ENCODE assay signal across 8 cellular contexts in the genomic region with DNA sequence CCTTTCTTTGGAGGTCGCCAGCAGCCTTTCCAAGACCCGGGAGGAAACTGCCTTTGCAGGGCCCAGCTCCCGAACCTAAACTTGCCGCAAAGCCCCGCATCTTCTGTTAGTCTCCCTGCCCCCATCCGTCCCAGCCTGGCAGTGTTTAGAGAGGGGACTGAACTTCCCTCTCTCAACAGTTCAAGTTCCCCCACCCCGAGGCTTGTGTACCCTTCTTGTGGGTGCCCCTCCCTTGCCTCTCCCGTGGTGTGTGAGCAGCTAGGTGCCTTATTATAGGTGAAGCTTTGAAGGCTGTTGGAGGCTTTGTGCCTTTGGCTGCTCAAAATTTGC. TPM values are rescaled to one million over a fixed set of nuclear protein-coding genes. Genes with fewer than 3 reads are reported as not detected.
DNase-seq lines count a peak whose midpoint lies in the region; ATAC-seq and TF ChIP-seq lines count a peak whose summit lies in the region.

No MANE protein-coding gene starts in this region.

- TF ChIP-seq POLR2A in stomach (IDR thresholded peaks at IDR 0.05): no peak

- peaks cover 3% of the 10 kb centered on the region for H3K9me3 Mint-ChIP-seq in activated naive CD4-positive, alpha-beta T cell treated with anti-CD3 and anti-CD28 coated beads, Interleukin-2, amount 10 ng/mL, durations not matched to agents 7 days and 5 days
- no peaks in the 10 kb centered on the region for H3K9me3 Mint-ChIP-seq in immature natural killer cell

- H3K27ac ChIP-seq in A673 (ENCODE audit: low read depth, low read length, poor library complexity, severe bottlenecking) (peak overlapping the region; percentile 85), stomach (peak overlapping the region; percentile 86 to 93 (median 88))

- ATAC-seq in HG02623 (IDR thresholded peaks at IDR 0.05; ENCODE audit: unreplicated experiment) (peak; percentile 5), HG03280 (IDR thresholded peaks at IDR 0.05; ENCODE audit: unreplicated experiment) (no peak), HG02642 (IDR thresholded peaks at IDR 0.05; ENCODE audit: poor library complexity, unreplicated experiment) (no peak)

- 0 to 5% (median 1%) methylated on average over 7 to 8 of the region's 8 CpGs for WGBS in stomach, 5 donors

- intact Hi-C loops in A673 (cut with micrococcal nuclease; ENCODE audit: unreplicated experiment) (loop anchor here (10.0 kb wide), 1 partner anchor 212 kb away; a partner anchor contains a TSS), stomach (cut with DNase I; ENCODE audit: low total_unique reads) (no loop called here)

- CTCF ChIA-PET in A673 (lab: Charles Lee): interaction anchor here (0.6 to 1.2 kb wide), 3 partner anchors 8 to 479 kb away, joined by 3 to 4 read pairs (median 3); no protein-coding TSS in a partner anchor
- CTCF ChIA-PET in activated naive CD4-positive, alpha-beta T cell treated with anti-CD3 and anti-CD28 coated beads, Interleukin-2, amount 10 ng/mL, durations not matched to agents 7 days and 5 days (lab: Charles Lee): interaction anchor here (0.7 to 13.7 kb wide), 8 partner anchors 25 to 479 kb away, joined by 3 to 96 read pairs (median 4); no protein-coding TSS in a partner anchor

- no peaks in the 10 kb centered on the region for H3K27me3 ChIP-seq in A673 (replicated peaks; ENCODE audit: insufficient read depth, low read depth, low read length, poor library complexity)
- H3K27me3 ChIP-seq in stomach: peaks cover 0 to 27% (median 0%) of the 10 kb centered on the region in 3 donors

- H3K36me3 Mint-ChIP-seq in activated naive CD4-positive, alpha-beta T cell treated with anti-CD3 and anti-CD28 coated beads, Interleukin-2, amount 10 ng/mL, durations not matched to agents 7 days and 5 days: peaks cover 40% of the 10 kb centered on the region
- peaks cover 5 to 7% (median 7%) of the 10 kb centered on the region in 3 donors for H3K36me3 Mint-ChIP-seq in immature natural killer cell

- H3K4me1 ChIP-seq in A673 (ENCODE audit: insufficient read depth, low read length, poor library complexity, severe bottlenecking) (peaks cover 14% of the 10 kb centered on the region), stomach (peaks cover 25 to 63% (median 46%) of the 10 kb centered on the region in 4 donors)

- POLR2A ChIA-PET in A673 (lab: Charles Lee; ENCODE audit: low non-redundant PET): no interaction called here

- TF ChIP-seq CTCF in A673 (conservative IDR thresholded peaks at IDR 0.05; ENCODE audit: low read depth, low read length): no peak
- no peak for TF ChIP-seq CTCF in stomach (IDR thresholded peaks at IDR 0.05)

- no peak for TF ChIP-seq EP300 in stomach (IDR thresholded peaks at IDR 0.05)

- H3K27ac Mint-ChIP-seq in activated naive CD4-positive, alpha-beta T cell treated with anti-CD3 and anti-CD28 coated beads, Interleukin-2, amount 10 ng/mL, durations not matched to agents 7 days and 5 days: peak overlapping the region; percentile 97
- H3K27ac Mint-ChIP-seq in immature natural killer cell: peak overlapping the region; percentile 73 to 97 (median 90)

- peaks cover 40% of the 10 kb centered on the region for H3K36me3 ChIP-seq in A673 (ENCODE audit: insufficient read depth, low read length, poor library complexity, severe bottlenecking)
- H3K36me3 ChIP-seq in stomach: peaks cover 0 to 17% (median 6%) of the 10 kb centered on the region in 4 donors

- peaks cover 16% of the 10 kb centered on the region for H3K27me3 Mint-ChIP-seq in activated naive CD4-positive, alpha-beta T cell treated with anti-CD3 and anti-CD28 coated beads, Interleukin-2, amount 10 ng/mL, durations not matched to agents 7 days and 5 days
- peaks cover 13 to 30% (median 17%) of the 10 kb centered on the region in 3 donors for H3K27me3 Mint-ChIP-seq in immature natural killer cell (ENCODE audit: low read depth in 3 of 3)

- DNase-seq in A673 (ENCODE audit: low spot score) (peak; percentile 52), immature natural killer cell (peak in 1 of 3 donors; percentile 28), stomach (no peak), NCI-H226 (no peak)
- peak; percentile 65 for DNase-seq in activated naive CD4-positive, alpha-beta T cell treated with anti-CD3 and anti-CD28 coated beads, Interleukin-2, amount 10 ng/mL, durations not matched to agents 7 days and 5 days

- H3K4me3 ChIP-seq in A673 (ENCODE audit: low read depth, low read length, poor library complexity, severe bottlenecking) (peak overlapping the region; percentile 81), stomach (peak overlapping the region; percentile 70 to 75 (median 74))

- H3K9me3 ChIP-seq in A673 (ENCODE audit: low read depth, low read length, poor library complexity, severe bottlenecking) (no peaks in the 10 kb centered on the region), stomach (no peaks in the 10 kb centered on the region)

- peak overlapping the region; percentile 79 for H3K4me3 Mint-ChIP-seq in activated naive CD4-positive, alpha-beta T cell treated with anti-CD3 and anti-CD28 coated beads, Interleukin-2, amount 10 ng/mL, durations not matched to agents 7 days and 5 days
- H3K4me3 Mint-ChIP-seq in immature natural killer cell: peak overlapping the region; percentile 83 to 98 (median 95)

- no TSS peak for BruUV-seq in A673 (replicated peaks; lab: Mats Ljungman, UMichigan)

- peaks cover 61% of the 10 kb centered on the region for H3K4me1 Mint-ChIP-seq in activated naive CD4-positive, alpha-beta T cell treated with anti-CD3 and anti-CD28 coated beads, Interleukin-2, amount 10 ng/mL, durations not matched to agents 7 days and 5 days
- peaks cover 67 to 75% of the 10 kb centered on the region in 2 donors for H3K4me1 Mint-ChIP-seq in immature natural killer cell

RNA-seq across cellular contexts. Expression of a gene that starts 1.4 kb away (rescaled TPM):
- total RNA-seq in A673 (2021) (114 and 140 TPM in 2 replicates), stomach (10 to 100 TPM in 4 of 5 donors, 1 to 10 TPM in 1; 7.1 to 39.8 (median 18.5) TPM)
- polyA plus RNA-seq in immature natural killer cell (100 to 1,000 TPM; 101 to 137 (median 129) TPM), stomach (10 to 100 TPM in 2 of 3 donors, 1 to 10 TPM in 1; 6.6 to 18.5 (median 15.4) TPM)

Comparison
In these comparisons a context has a peak if more than half of its experiments do, and no peak if none do; other contexts are left out.
1. DNase-seq: peak in A673 (single experiment) and activated naive CD4-positive, alpha-beta T cell treated with anti-CD3 and anti-CD28 coated beads, Interleukin-2, amount 10 ng/mL, durations not matched to agents 7 days and 5 days (single experiment); none in stomach (single experiment) and NCI-H226 (single experiment).